In genomic region chr12:79691299-79692248, GRCh38 we compare ENCODE assay signal across 8 cellular contexts. TPM values are rescaled to one million over a fixed set of nuclear protein-coding genes. Genes with fewer than 3 reads are reported as not detected.
A peak's percentile ranks its signal among the peaks of the same experiment; 100 is the strongest.
DNase-seq lines count a peak whose midpoint lies in the region; ATAC-seq and TF ChIP-seq lines count a peak whose summit lies in the region.

No MANE protein-coding gene starts in this region.

- no peak for TF ChIP-seq CTCF in adrenal gland (IDR thresholded peaks at IDR 0.05)
- no peak for TF ChIP-seq CTCF in hepatocyte (IDR thresholded peaks at IDR 0.05; ENCODE audit: poor library complexity)
- TF ChIP-seq CTCF in retinal pigment epithelial cell (conservative IDR thresholded peaks at IDR 0.05; ENCODE audit: low read depth, low read length) = no peak

- 3 to 6% (median 4%) methylated on average over 26 to 27 of the region's 27 CpGs for WGBS in adrenal gland, 4 donors
- WGBS in hepatocyte (ENCODE audit: low lambda C conversion rate, missing lambda C conversion rate) = 2% methylated on average over 27 of the region's 27 CpGs

- H3K9me2 ChIP-seq in hepatocyte (replicated peaks; ENCODE audit: insufficient read depth) = no peaks in the 10 kb centered on the region

- no peaks in the 10 kb centered on the region for H3K27me3 ChIP-seq in adrenal gland
- H3K27me3 ChIP-seq in hepatocyte = no peaks in the 10 kb centered on the region

- intact Hi-C loops in adrenal gland (cut with DNase I) (no loop called here), posterior cingulate gyrus (cut with DNase I) (no loop called here)

- H3K4me1 ChIP-seq in adrenal gland (replicated peaks in 1 of 2) (peaks cover 4 to 29% of the 10 kb centered on the region in 2 donors), hepatocyte (ENCODE audit: insufficient read depth) (peaks cover 8% of the 10 kb centered on the region)

- peak; percentile 31 to 52 for TF ChIP-seq POLR2A in adrenal gland (IDR thresholded peaks at IDR 0.05)

- H3K9me3 ChIP-seq in adrenal gland (replicated peaks in 1 of 3) (no peaks in the 10 kb centered on the region), hepatocyte (ENCODE audit: low read depth) (no peaks in the 10 kb centered on the region)

- peak overlapping the region in 3 of 4 donors; percentile 23 to 95 (median 50) for H3K4me3 ChIP-seq in adrenal gland
- peak overlapping the region; percentile 34 for H3K4me3 ChIP-seq in hepatocyte
- peak overlapping the region; percentile 75 for H3K4me3 ChIP-seq in retinal pigment epithelial cell (ENCODE audit: low read length)

- H2AFZ ChIP-seq in hepatocyte = peak overlapping the region; percentile 54

- H3K4me2 ChIP-seq in hepatocyte = peak overlapping the region; percentile 87

- DNase-seq in EL (peak; percentile 90), LoVo (ENCODE audit: low spot score) (peak; percentile 61), adrenal gland (peak in 3 of 7 donors; percentile 42 to 61 (median 43)), hepatocyte (ENCODE audit: low spot score) (peak; percentile 28), retinal pigment epithelial cell (ENCODE audit: low read depth) (peak; percentile 22), KG1 (lab: John Stamatoyannopoulos, UW) (no peak), posterior cingulate gyrus (no peak)

- H3K27ac ChIP-seq in adrenal gland (peak overlapping the region; percentile 76 to 97 (median 87)), hepatocyte (peak overlapping the region; percentile 91)

- H3K36me3 ChIP-seq in adrenal gland (replicated peaks in 1 of 2) (no peaks in the 10 kb centered on the region), hepatocyte (replicated peaks; ENCODE audit: insufficient read depth, low read depth) (no peaks in the 10 kb centered on the region)

- no peak for ATAC-seq in HG02981 (IDR thresholded peaks at IDR 0.05; ENCODE audit: unreplicated experiment)

- H4K20me1 ChIP-seq in hepatocyte (ENCODE audit: insufficient read depth, poor library complexity, severe bottlenecking) = no peaks in the 10 kb centered on the region

- peaks cover 31% of the 10 kb centered on the region for H3K79me2 ChIP-seq in hepatocyte

RNA-seq across cellular contexts. Expression of gene PAWR, which starts 0.8 kb away (rescaled TPM):
- 10 to 100 TPM; 15.1 to 63.7 (median 32.8) TPM for total RNA-seq in adrenal gland
- 10 to 100 TPM; 15.5 to 17.2 (median 16.5) TPM for polyA plus RNA-seq in adrenal gland
- total RNA-seq in hepatocyte = 30.2 and 40.5 TPM in 2 replicates
- polyA plus RNA-seq in hepatocyte = 54.9 and 70.9 TPM in 2 replicates

Comparison
In these comparisons a context has a peak if more than half of its experiments do, and no peak if none do; other contexts are left out.
1. DNase-seq: peak in EL (single experiment), LoVo (single experiment), hepatocyte (single experiment) and retinal pigment epithelial cell (single experiment); none in KG1 (single experiment) and posterior cingulate gyrus (0 of 10).
2. Peak in every context shown above with its lines, with median percentiles within 50 percentile points of each other: H3K4me3 ChIP-seq.